In the genomic region with DNA sequence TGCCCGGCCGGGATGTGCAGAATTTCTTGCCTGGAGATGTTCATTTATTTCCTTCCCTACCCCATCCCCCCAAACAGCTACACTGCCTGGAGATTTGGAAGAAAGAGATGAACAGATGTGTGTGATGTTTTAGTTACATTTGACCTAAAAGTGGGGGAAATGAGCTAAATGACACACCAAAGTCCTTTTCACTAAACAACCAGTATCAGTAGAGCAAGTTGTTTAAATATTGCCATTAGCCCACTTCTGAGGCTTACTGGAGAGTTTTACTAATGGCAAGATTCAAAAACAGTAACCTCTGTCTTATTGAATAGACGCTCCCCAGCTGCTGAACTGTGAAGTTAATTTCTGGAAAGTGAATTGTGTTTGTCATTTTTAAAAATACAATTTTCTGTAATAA, we compare ENCODE assay signal across 26 cellular contexts.
DNase-seq lines count a peak whose midpoint lies in the region; ATAC-seq and TF ChIP-seq lines count a peak whose summit lies in the region.
"Had no signal": no experiment of that assay in that cellular context is flagged by ENCODE, and none has a peak within 500 bp of the region (broad histone marks: within the 10 kb centered on the region; RNA-seq: fewer than 3 reads in every experiment).

No MANE protein-coding gene starts in this region.

- H3K36me3 Mint-ChIP-seq in activated CD8-positive, alpha-beta T cell treated with anti-CD3 and anti-CD28 coated beads for 36 hours (ENCODE audit: low read depth), result peaks cover 7% of the 10 kb centered on the region
- peaks cover 15% of the 10 kb centered on the region for H3K36me3 Mint-ChIP-seq in activated CD8-positive, alpha-beta T cell treated with anti-CD3 and anti-CD28 coated beads, Interleukin-2, amount 10 ng/mL, durations not matched to agents 7 days and 5 days (ENCODE audit: low read depth)
- H3K36me3 Mint-ChIP-seq in T-cell (peaks cover 26% of the 10 kb centered on the region), endodermal cell (ENCODE audit: low read depth) (no peaks in the 10 kb centered on the region)
- peaks cover 0 to 36% (median 12%) of the 10 kb centered on the region in 5 donors for H3K36me3 Mint-ChIP-seq in naive thymus-derived CD4-positive, alpha-beta T cell

- peaks cover 87% of the 10 kb centered on the region for H3K36me3 ChIP-seq in BLaER1
- H3K36me3 ChIP-seq in naive thymus-derived CD4-positive, alpha-beta T cell (ENCODE audit: control insufficient read depth in 2 of 3, insufficient read depth in 3 of 3, low read length in 3 of 3), result no peaks in the 10 kb centered on the region
- no peaks in the 10 kb centered on the region for H3K36me3 ChIP-seq in endodermal cell (ENCODE audit: control insufficient read depth, insufficient read depth, low read length)
- H3K36me3 ChIP-seq: HAP-1 had no signal

- H3K4me1 ChIP-seq in BLaER1, result peaks cover 76% of the 10 kb centered on the region
- H3K4me1 ChIP-seq in naive thymus-derived CD4-positive, alpha-beta T cell (ENCODE audit: control insufficient read depth in 2 of 2, insufficient read depth in 2 of 2, low read length in 2 of 2), result peaks cover 24 to 52% of the 10 kb centered on the region in 2 donors
- no peaks in the 10 kb centered on the region for H3K4me1 ChIP-seq in endodermal cell (ENCODE audit: control insufficient read depth, insufficient read depth, low read length)
- H3K4me1 ChIP-seq: Caco-2, HAP-1 had no signal

- no peak overlapping the region for H3K4me3 Mint-ChIP-seq in activated CD8-positive, alpha-beta T cell treated with anti-CD3 and anti-CD28 coated beads for 36 hours
- H3K4me3 Mint-ChIP-seq in activated CD8-positive, alpha-beta T cell treated with anti-CD3 and anti-CD28 coated beads, Interleukin-2, amount 10 ng/mL, durations not matched to agents 7 days and 5 days, result no peak overlapping the region
- H3K4me3 Mint-ChIP-seq in T-cell (no peak overlapping the region), endodermal cell (no peak overlapping the region)
- H3K4me3 Mint-ChIP-seq in naive thymus-derived CD4-positive, alpha-beta T cell, result peak overlapping the region in 3 of 10 donors; percentile 5 to 36 (median 32)
- H3K4me3 Mint-ChIP-seq: HFFc6 had no signal

- H3K27me3 ChIP-seq in BLaER1 (no peaks in the 10 kb centered on the region), endodermal cell (ENCODE audit: control insufficient read depth, insufficient read depth, low read length, poor library complexity, severe bottlenecking) (peaks cover 5% of the 10 kb centered on the region)
- no peaks in the 10 kb centered on the region for H3K27me3 ChIP-seq in naive thymus-derived CD4-positive, alpha-beta T cell (ENCODE audit: control insufficient read depth in 2 of 2, insufficient read depth in 2 of 2, low read length in 2 of 2)

- intact Hi-C loops in activated CD8-positive, alpha-beta T cell treated with anti-CD3 and anti-CD28 coated beads for 36 hours (cut with micrococcal nuclease), result no loop called here
- intact Hi-C loops in naive thymus-derived CD4-positive, alpha-beta T cell (cut with micrococcal nuclease), result no loop called here

- no peak for TF ChIP-seq CTCF in activated CD8-positive, alpha-beta T cell treated with anti-CD3 and anti-CD28 coated beads for 36 hours (IDR thresholded peaks at IDR 0.05)
- TF ChIP-seq CTCF in endodermal cell (conservative IDR thresholded peaks at IDR 0.05), result no peak

- no peaks in the 10 kb centered on the region for H3K27me3 Mint-ChIP-seq in activated CD8-positive, alpha-beta T cell treated with anti-CD3 and anti-CD28 coated beads for 36 hours
- peaks cover 2% of the 10 kb centered on the region for H3K27me3 Mint-ChIP-seq in activated CD8-positive, alpha-beta T cell treated with anti-CD3 and anti-CD28 coated beads, Interleukin-2, amount 10 ng/mL, durations not matched to agents 7 days and 5 days (ENCODE audit: low read depth)
- H3K27me3 Mint-ChIP-seq in T-cell, result no peaks in the 10 kb centered on the region
- no peaks in the 10 kb centered on the region for H3K27me3 Mint-ChIP-seq in naive thymus-derived CD4-positive, alpha-beta T cell
- H3K27me3 Mint-ChIP-seq in endodermal cell (ENCODE audit: insufficient read depth), result no peaks in the 10 kb centered on the region
- H3K27me3 Mint-ChIP-seq: CD4-positive, CD25-positive, alpha-beta regulatory T cell had no signal

- H3K9me3 Mint-ChIP-seq in activated CD8-positive, alpha-beta T cell treated with anti-CD3 and anti-CD28 coated beads for 36 hours, result peaks cover 2% of the 10 kb centered on the region
- H3K9me3 Mint-ChIP-seq in activated CD8-positive, alpha-beta T cell treated with anti-CD3 and anti-CD28 coated beads, Interleukin-2, amount 10 ng/mL, durations not matched to agents 7 days and 5 days (ENCODE audit: insufficient read depth), result no peaks in the 10 kb centered on the region
- H3K9me3 Mint-ChIP-seq in T-cell (no peaks in the 10 kb centered on the region), endodermal cell (no peaks in the 10 kb centered on the region)
- peaks cover 0 to 8% (median 0%) of the 10 kb centered on the region in 11 donors for H3K9me3 Mint-ChIP-seq in naive thymus-derived CD4-positive, alpha-beta T cell
- H3K9me3 Mint-ChIP-seq: CD4-positive, CD25-positive, alpha-beta regulatory T cell; HFFc6 had no signal

- POLR2A ChIA-PET in activated CD8-positive, alpha-beta T cell treated with anti-CD3 and anti-CD28 coated beads for 36 hours (lab: Charles Lee), result interaction anchor here (1.0 to 4.5 kb wide), 6 partner anchors 11 to 98 kb away, joined by 3 to 32 read pairs (median 8); no protein-coding TSS in a partner anchor
- POLR2A ChIA-PET in activated CD8-positive, alpha-beta T cell treated with anti-CD3 and anti-CD28 coated beads, Interleukin-2, amount 10 ng/mL, durations not matched to agents 7 days and 5 days (lab: Charles Lee), result interaction anchor here (1.1 kb wide), 1 partner anchor 15 kb away, joined by 3 read pairs; no protein-coding TSS in a partner anchor
- POLR2A ChIA-PET in T-cell (lab: Charles Lee), result interaction anchor here in 1 of 2 donors (0.6 kb wide), 1 partner anchor 11 kb away, joined by 4 read pairs; no protein-coding TSS in a partner anchor
- POLR2A ChIA-PET in naive thymus-derived CD4-positive, alpha-beta T cell (lab: Charles Lee), result interaction anchor here (0.8 to 1.6 kb wide), 2 partner anchors 19 to 55 kb away, joined by 3 to 5 read pairs; no protein-coding TSS in a partner anchor

- DNase-seq in activated CD8-positive, alpha-beta T cell treated with anti-CD3 and anti-CD28 coated beads for 36 hours, result no peak
- DNase-seq in activated CD8-positive, alpha-beta T cell treated with anti-CD3 and anti-CD28 coated beads, Interleukin-2, amount 10 ng/mL, durations not matched to agents 7 days and 5 days, result no peak
- DNase-seq in T-cell (no peak), retina (no peak), endodermal cell (no peak)
- DNase-seq in naive thymus-derived CD4-positive, alpha-beta T cell, result no peak
- no peak for DNase-seq in activated effector memory CD4-positive, alpha-beta T cell treated with Interleukin-2 at 50 U/mL for 16 hours
- DNase-seq: 8988T; ACHN; Caco-2; CD4-positive, CD25-positive, alpha-beta regulatory T cell; GF-D8; GOT3; HFFc6; MV-4-11; NCI-H1105; NCI-H1436 treated with DMSO at 0.1 percent for 48 hours; NCI-H187 treated with DMSO at 0.1 percent for 48 hours; NCI-H2107; NCI-H446; NCI-H524 treated with DMSO at 0.1 percent for 48 hours; NCI-H774 had no signal

- H3K27ac ChIP-seq in BLaER1, result 0 out of 2 replicates have a peak overlapping the region, but pooled peaks have one; percentile 8
- peak overlapping the region; percentile 6 for H3K27ac ChIP-seq in naive thymus-derived CD4-positive, alpha-beta T cell (ENCODE audit: low read depth, low read length)
- H3K27ac ChIP-seq in endodermal cell (ENCODE audit: low read depth, low read length), result no peak overlapping the region

- no peak overlapping the region for H3K4me3 ChIP-seq in BLaER1
- H3K4me3 ChIP-seq in naive thymus-derived CD4-positive, alpha-beta T cell (ENCODE audit: low read length), result no peak overlapping the region
- no peak overlapping the region for H3K4me3 ChIP-seq in endodermal cell (ENCODE audit: low read length)
- H3K4me3 ChIP-seq: HAP-1, K562 had no signal

- no peak overlapping the region for H3K4me2 ChIP-seq in BLaER1

- CTCF ChIA-PET in activated CD8-positive, alpha-beta T cell treated with anti-CD3 and anti-CD28 coated beads for 36 hours (lab: Charles Lee), result interaction anchor here (1.2 to 4.4 kb wide), 4 partner anchors 12 to 61 kb away, joined by 3 to 21 read pairs (median 12); no protein-coding TSS in a partner anchor
- CTCF ChIA-PET in activated CD8-positive, alpha-beta T cell treated with anti-CD3 and anti-CD28 coated beads, Interleukin-2, amount 10 ng/mL, durations not matched to agents 7 days and 5 days (lab: Charles Lee), result interaction anchor here (0.8 to 1.2 kb wide), 3 partner anchors 10 to 61 kb away, joined by 3 to 6 read pairs (median 3); no protein-coding TSS in a partner anchor
- CTCF ChIA-PET in T-cell (lab: Charles Lee), result interaction anchor here in 1 of 2 donors (1.5 kb wide), 1 partner anchor 25 kb away, joined by 4 read pairs; no protein-coding TSS in a partner anchor
- CTCF ChIA-PET in naive thymus-derived CD4-positive, alpha-beta T cell (lab: Charles Lee), result no interaction called here

- no peak for ATAC-seq in activated CD8-positive, alpha-beta T cell treated with anti-CD3 and anti-CD28 coated beads for 36 hours
- ATAC-seq in activated CD8-positive, alpha-beta T cell treated with anti-CD3 and anti-CD28 coated beads, Interleukin-2, amount 10 ng/mL, durations not matched to agents 7 days and 5 days, result no peak
- ATAC-seq in T-cell (replicated peaks in 1 of 4), result no peak
- no peak for ATAC-seq in naive thymus-derived CD4-positive, alpha-beta T cell
- ATAC-seq: HepG2 had no signal

- H3K9ac ChIP-seq in BLaER1, result no peak overlapping the region
- H3K9ac ChIP-seq in endodermal cell (ENCODE audit: extremely low read depth, low read length, poor library complexity, severe bottlenecking), result no peak overlapping the region

- peak overlapping the region; percentile 2 for H3K27ac Mint-ChIP-seq in activated CD8-positive, alpha-beta T cell treated with anti-CD3 and anti-CD28 coated beads for 36 hours
- no peak overlapping the region for H3K27ac Mint-ChIP-seq in activated CD8-positive, alpha-beta T cell treated with anti-CD3 and anti-CD28 coated beads, Interleukin-2, amount 10 ng/mL, durations not matched to agents 7 days and 5 days
- H3K27ac Mint-ChIP-seq in T-cell, result peak overlapping the region; percentile 9 to 41
- peak overlapping the region in 7 of 9 donors; percentile 23 to 71 (median 66) for H3K27ac Mint-ChIP-seq in naive thymus-derived CD4-positive, alpha-beta T cell
- no peak overlapping the region for H3K27ac Mint-ChIP-seq in endodermal cell
- H3K27ac Mint-ChIP-seq: HFFc6 had no signal

- WGBS in endodermal cell (ENCODE audit: insufficient coverage in 1 of 2, insufficient read length in 1 of 2), 2 experiments, result 92 to 94% methylated on average over 2 to 3 of the region's 3 CpGs

- H4K20me1 ChIP-seq in BLaER1, result peaks cover 100% of the 10 kb centered on the region

- peaks cover 80% of the 10 kb centered on the region for H3K4me1 Mint-ChIP-seq in activated CD8-positive, alpha-beta T cell treated with anti-CD3 and anti-CD28 coated beads for 36 hours (ENCODE audit: low read depth)
- H3K4me1 Mint-ChIP-seq in activated CD8-positive, alpha-beta T cell treated with anti-CD3 and anti-CD28 coated beads, Interleukin-2, amount 10 ng/mL, durations not matched to agents 7 days and 5 days (ENCODE audit: low read depth), result peaks cover 34% of the 10 kb centered on the region
- H3K4me1 Mint-ChIP-seq in T-cell (peaks cover 83 to 90% (median 84%) of the 10 kb centered on the region in 3 donors), endodermal cell (no peaks in the 10 kb centered on the region)
- peaks cover 49 to 99% (median 96%) of the 10 kb centered on the region in 7 donors for H3K4me1 Mint-ChIP-seq in naive thymus-derived CD4-positive, alpha-beta T cell

- no peaks in the 10 kb centered on the region for H3K9me3 ChIP-seq in BLaER1
- H3K9me3 ChIP-seq in naive thymus-derived CD4-positive, alpha-beta T cell (ENCODE audit: control insufficient read depth in 2 of 3, low read length in 3 of 3), result no peaks in the 10 kb centered on the region
- H3K9me3 ChIP-seq in endodermal cell (ENCODE audit: control insufficient read depth, low read length), result no peaks in the 10 kb centered on the region
- H3K9me3 ChIP-seq: Caco-2, HAP-1 had no signal

Comparison
In these comparisons a context has a peak if more than half of its experiments do, and no peak if none do; other contexts are left out.
1. H3K27ac Mint-ChIP-seq: peak in activated CD8-positive, alpha-beta T cell treated with anti-CD3 and anti-CD28 coated beads for 36 hours (single experiment), T-cell (2 of 2) and naive thymus-derived CD4-positive, alpha-beta T cell (7 of 9); none in activated CD8-positive, alpha-beta T cell treated with anti-CD3 and anti-CD28 coated beads, Interleukin-2, amount 10 ng/mL, durations not matched to agents 7 days and 5 days (single experiment) and endodermal cell (single experiment).